ENCODE assay signal across 24 cellular contexts in the genomic region with DNA sequence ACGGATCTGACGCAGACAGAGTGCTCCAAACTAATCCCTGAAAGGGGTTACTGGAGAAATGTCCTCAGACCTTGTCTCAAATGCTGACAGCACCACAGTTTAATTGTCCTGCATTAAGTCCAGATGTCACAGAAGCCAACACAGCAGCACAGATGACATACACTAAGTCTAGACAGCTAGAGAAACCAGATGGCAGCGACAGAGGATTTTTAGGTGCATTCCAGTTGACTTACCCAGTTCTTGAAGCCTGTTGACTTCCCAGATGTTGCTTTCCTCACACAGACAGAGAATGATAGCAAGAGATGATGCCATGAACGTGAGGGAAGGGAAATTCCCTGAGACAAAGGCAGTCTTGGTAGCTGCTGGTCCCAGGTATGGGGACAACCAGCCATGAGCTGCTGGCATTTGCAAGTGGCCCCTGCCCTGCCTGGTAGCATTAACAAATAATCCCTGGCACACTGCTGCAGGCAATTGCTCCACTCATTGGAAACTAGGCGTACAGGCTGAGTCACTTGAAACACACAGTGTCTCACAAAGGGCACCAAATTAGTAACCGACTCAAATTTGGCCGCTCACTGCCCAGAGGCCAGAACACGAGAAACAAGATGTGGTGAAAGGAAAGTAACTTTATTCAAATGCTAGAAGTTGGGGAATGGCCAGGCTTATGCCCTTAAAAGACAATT. TPM values are rescaled to one million over a fixed set of nuclear protein-coding genes. Genes with fewer than 3 reads are reported as not detected.
DNase-seq lines count a peak whose midpoint lies in the region; ATAC-seq and TF ChIP-seq lines count a peak whose summit lies in the region.
"Had no signal": no experiment of that assay in that cellular context is flagged by ENCODE, and none has a peak within 500 bp of the region (broad histone marks: within the 10 kb centered on the region; RNA-seq: fewer than 3 reads in every experiment).

No MANE protein-coding gene starts in this region.

- TF ChIP-seq CTCF in HFF-Myc (IDR thresholded peaks at IDR 0.05; ENCODE audit: low read depth, low read length, missing control alignments) (no peak), foreskin keratinocyte (conservative IDR thresholded peaks at IDR 0.05) (no peak), GM20000 (IDR thresholded peaks at IDR 0.05; ENCODE audit: extremely low read depth, missing control alignments) (no peak), chondrocyte (IDR thresholded peaks at IDR 0.05) (no peak)

- ATAC-seq in SK-N-SH treated with all-trans-retinoic acid at 6 μM for 48 hours (peak; percentile 72), foreskin keratinocyte (peak; percentile 57)

- no peak overlapping the region for H3K27ac ChIP-seq in foreskin keratinocyte
- H3K27ac ChIP-seq: esophagus squamous epithelium, hepatocyte, skin epidermis had no signal

- no peaks in the 10 kb centered on the region for H3K36me3 Mint-ChIP-seq in chondrocyte (ENCODE audit: low read depth)

- no peaks in the 10 kb centered on the region for H3K4me1 Mint-ChIP-seq in chondrocyte (ENCODE audit: low read depth)
- H3K4me1 Mint-ChIP-seq: H9, nephron progenitor cell had no signal

- peaks cover 9% of the 10 kb centered on the region for H3K27me3 Mint-ChIP-seq in chondrocyte (ENCODE audit: low read depth)
- H3K27me3 Mint-ChIP-seq: progenitor cell of endocrine pancreas had no signal

- no peaks in the 10 kb centered on the region for H3K4me1 ChIP-seq in foreskin keratinocyte
- H3K4me1 ChIP-seq: esophagus squamous epithelium had no signal

- no peaks in the 10 kb centered on the region for H3K9me3 Mint-ChIP-seq in chondrocyte (ENCODE audit: low read depth)
- H3K9me3 Mint-ChIP-seq: nephron progenitor cell had no signal

- peaks cover 3% of the 10 kb centered on the region for H3K27me3 ChIP-seq in foreskin keratinocyte
- H3K27me3 ChIP-seq: esophagus squamous epithelium, hepatocyte had no signal

- DNase-seq in EH (ENCODE audit: low read depth) (peak; percentile 6), HFF-Myc (ENCODE audit: extremely low read depth, low read depth) (peak; percentile 2), foreskin keratinocyte (peak; percentile 2 to 17), GM20000 (ENCODE audit: low spot score) (no peak), NCI-H187 treated with DMSO at 0.1 percent for 48 hours (lab: John Stamatoyannopoulos, UW) (no peak), chondrocyte (ENCODE audit: low spot score) (no peak)
- no peak for DNase-seq in activated T-cell treated with anti-CD3 and anti-CD28 coated beads, Interleukin-2, amount 50 U/mL, for 1 hour
- DNase-seq: activated CD4-positive, alpha-beta T cell treated with anti-CD3 and anti-CD28 coated beads for 48 hours; activated effector memory CD4-positive, alpha-beta T cell treated with anti-CD3 and anti-CD28 coated beads, Interleukin-2, amount 50 U/mL, for 16 hours; central memory CD4-positive, alpha-beta T cell; esophagus squamous epithelium; GDM1; H9; midbrain; NCI-H2029 treated with DMSO at 0.1 percent for 48 hours; NCI-H510A treated with DMSO at 0.1 percent for 48 hours; nephron progenitor cell; stimulated activated CD4-positive, alpha-beta T cell treated with anti-CD3 and anti-CD28 coated beads, Interleukin-4, amount 100 ng/mL, for 24 hours had no signal

- no peak overlapping the region for H3K4me3 ChIP-seq in HFF-Myc (replicated peaks; ENCODE audit: low read depth, low read length)
- H3K4me3 ChIP-seq: esophagus squamous epithelium, hepatocyte, skin epidermis had no signal

- H3K4me3 Mint-ChIP-seq in chondrocyte (ENCODE audit: unreplicated experiment): no peak overlapping the region
- H3K4me3 Mint-ChIP-seq: H9, nephron progenitor cell had no signal

- H3K27ac Mint-ChIP-seq in chondrocyte (ENCODE audit: unreplicated experiment): no peak overlapping the region
- H3K27ac Mint-ChIP-seq: H9, nephron progenitor cell, progenitor cell of endocrine pancreas had no signal

TF ChIP-seq in SK-N-SH treated with all-trans-retinoic acid at 6 μM for 48 hours, 23 proteins besides CTCF, POLR2A, EP300 and RAD21:
- TF ChIP-seq, protein P1, sequence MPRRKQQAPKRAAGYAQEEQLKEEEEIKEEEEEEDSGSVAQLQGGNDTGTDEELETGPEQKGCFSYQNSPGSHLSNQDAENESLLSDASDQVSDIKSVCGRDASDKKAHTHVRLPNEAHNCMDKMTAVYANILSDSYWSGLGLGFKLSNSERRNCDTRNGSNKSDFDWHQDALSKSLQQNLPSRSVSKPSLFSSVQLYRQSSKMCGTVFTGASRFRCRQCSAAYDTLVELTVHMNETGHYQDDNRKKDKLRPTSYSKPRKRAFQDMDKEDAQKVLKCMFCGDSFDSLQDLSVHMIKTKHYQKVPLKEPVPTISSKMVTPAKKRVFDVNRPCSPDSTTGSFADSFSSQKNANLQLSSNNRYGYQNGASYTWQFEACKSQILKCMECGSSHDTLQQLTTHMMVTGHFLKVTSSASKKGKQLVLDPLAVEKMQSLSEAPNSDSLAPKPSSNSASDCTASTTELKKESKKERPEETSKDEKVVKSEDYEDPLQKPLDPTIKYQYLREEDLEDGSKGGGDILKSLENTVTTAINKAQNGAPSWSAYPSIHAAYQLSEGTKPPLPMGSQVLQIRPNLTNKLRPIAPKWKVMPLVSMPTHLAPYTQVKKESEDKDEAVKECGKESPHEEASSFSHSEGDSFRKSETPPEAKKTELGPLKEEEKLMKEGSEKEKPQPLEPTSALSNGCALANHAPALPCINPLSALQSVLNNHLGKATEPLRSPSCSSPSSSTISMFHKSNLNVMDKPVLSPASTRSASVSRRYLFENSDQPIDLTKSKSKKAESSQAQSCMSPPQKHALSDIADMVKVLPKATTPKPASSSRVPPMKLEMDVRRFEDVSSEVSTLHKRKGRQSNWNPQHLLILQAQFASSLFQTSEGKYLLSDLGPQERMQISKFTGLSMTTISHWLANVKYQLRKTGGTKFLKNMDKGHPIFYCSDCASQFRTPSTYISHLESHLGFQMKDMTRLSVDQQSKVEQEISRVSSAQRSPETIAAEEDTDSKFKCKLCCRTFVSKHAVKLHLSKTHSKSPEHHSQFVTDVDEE (CRISPR knock-in tag; IDR thresholded peaks at IDR 0.05): peak; percentile 75
- no peak for TF ChIP-seq ZFP3 (CRISPR knock-in tag; IDR thresholded peaks at IDR 0.05)
- peak; percentile 76; the same call in 1 of the 2 replicates for TF ChIP-seq TCF4 (CRISPR knock-in tag; IDR thresholded peaks at IDR 0.05; ENCODE audit: borderline replicate concordance)
- TF ChIP-seq ZFP30 (CRISPR knock-in tag; IDR thresholded peaks at IDR 0.05): no peak
- TF ChIP-seq, protein P2, sequence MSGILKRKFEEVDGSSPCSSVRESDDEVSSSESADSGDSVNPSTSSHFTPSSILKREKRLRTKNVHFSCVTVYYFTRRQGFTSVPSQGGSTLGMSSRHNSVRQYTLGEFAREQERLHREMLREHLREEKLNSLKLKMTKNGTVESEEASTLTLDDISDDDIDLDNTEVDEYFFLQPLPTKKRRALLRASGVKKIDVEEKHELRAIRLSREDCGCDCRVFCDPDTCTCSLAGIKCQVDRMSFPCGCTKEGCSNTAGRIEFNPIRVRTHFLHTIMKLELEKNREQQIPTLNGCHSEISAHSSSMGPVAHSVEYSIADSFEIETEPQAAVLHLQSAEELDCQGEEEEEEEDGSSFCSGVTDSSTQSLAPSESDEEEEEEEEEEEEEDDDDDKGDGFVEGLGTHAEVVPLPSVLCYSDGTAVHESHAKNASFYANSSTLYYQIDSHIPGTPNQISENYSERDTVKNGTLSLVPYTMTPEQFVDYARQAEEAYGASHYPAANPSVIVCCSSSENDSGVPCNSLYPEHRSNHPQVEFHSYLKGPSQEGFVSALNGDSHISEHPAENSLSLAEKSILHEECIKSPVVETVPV (CRISPR knock-in tag; IDR thresholded peaks at IDR 0.05): no peak
- no peak for TF ChIP-seq SNAI2 (CRISPR knock-in tag; IDR thresholded peaks at IDR 0.05)

RNA-seq across cellular contexts. Expression of a gene that starts 52.2 kb away (rescaled TPM):
- not detected in 2 replicates for total RNA-seq in foreskin keratinocyte
- not detected in 2 replicates for polyA plus RNA-seq in foreskin keratinocyte
- total RNA-seq in chondrocyte: not detected in 3 replicates
- total RNA-seq: H9, kidney epithelial cell, progenitor cell of endocrine pancreas had no signal
- polyA plus RNA-seq: hepatocyte, urinary bladder had no signal

Comparison
In these comparisons a context has a peak if more than half of its experiments do, and no peak if none do; other contexts are left out.
1. DNase-seq: peak in EH (single experiment), HFF-Myc (single experiment) and foreskin keratinocyte (2 of 2); none in GM20000 (single experiment), activated T-cell treated with anti-CD3 and anti-CD28 coated beads, Interleukin-2, amount 50 U/mL, for 1 hour (single experiment), NCI-H187 treated with DMSO at 0.1 percent for 48 hours (single experiment) and chondrocyte (single experiment).